1 cellular context compared by ENCODE assay signal in genomic region chr6:39298061-39298460, GRCh38.
TF ChIP-seq lines count a peak whose summit lies in the region.

No MANE protein-coding gene starts in this region.

TF ChIP-seq in liver, 16 proteins besides CTCF, POLR2A, EP300 and RAD21 (continued from another document):
- TF ChIP-seq, protein P1, sequence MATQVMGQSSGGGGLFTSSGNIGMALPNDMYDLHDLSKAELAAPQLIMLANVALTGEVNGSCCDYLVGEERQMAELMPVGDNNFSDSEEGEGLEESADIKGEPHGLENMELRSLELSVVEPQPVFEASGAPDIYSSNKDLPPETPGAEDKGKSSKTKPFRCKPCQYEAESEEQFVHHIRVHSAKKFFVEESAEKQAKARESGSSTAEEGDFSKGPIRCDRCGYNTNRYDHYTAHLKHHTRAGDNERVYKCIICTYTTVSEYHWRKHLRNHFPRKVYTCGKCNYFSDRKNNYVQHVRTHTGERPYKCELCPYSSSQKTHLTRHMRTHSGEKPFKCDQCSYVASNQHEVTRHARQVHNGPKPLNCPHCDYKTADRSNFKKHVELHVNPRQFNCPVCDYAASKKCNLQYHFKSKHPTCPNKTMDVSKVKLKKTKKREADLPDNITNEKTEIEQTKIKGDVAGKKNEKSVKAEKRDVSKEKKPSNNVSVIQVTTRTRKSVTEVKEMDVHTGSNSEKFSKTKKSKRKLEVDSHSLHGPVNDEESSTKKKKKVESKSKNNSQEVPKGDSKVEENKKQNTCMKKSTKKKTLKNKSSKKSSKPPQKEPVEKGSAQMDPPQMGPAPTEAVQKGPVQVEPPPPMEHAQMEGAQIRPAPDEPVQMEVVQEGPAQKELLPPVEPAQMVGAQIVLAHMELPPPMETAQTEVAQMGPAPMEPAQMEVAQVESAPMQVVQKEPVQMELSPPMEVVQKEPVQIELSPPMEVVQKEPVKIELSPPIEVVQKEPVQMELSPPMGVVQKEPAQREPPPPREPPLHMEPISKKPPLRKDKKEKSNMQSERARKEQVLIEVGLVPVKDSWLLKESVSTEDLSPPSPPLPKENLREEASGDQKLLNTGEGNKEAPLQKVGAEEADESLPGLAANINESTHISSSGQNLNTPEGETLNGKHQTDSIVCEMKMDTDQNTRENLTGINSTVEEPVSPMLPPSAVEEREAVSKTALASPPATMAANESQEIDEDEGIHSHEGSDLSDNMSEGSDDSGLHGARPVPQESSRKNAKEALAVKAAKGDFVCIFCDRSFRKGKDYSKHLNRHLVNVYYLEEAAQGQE (IDR thresholded peaks at IDR 0.05): peak; percentile 44
- TF ChIP-seq TAF1 (conservative IDR thresholded peaks at IDR 0.05) (no peak), GABPA (IDR thresholded peaks at IDR 0.05 in 1 of 2, conservative IDR thresholded peaks at IDR 0.05 in 1 of 2) (peak in 1 of 2 donors; percentile 22), FOXA1 (IDR thresholded peaks at IDR 0.05) (peak; percentile 93), NR2F2 (IDR thresholded peaks at IDR 0.05) (peak; percentile 42), YY1 (IDR thresholded peaks at IDR 0.05) (peak; percentile 85), SP1 (IDR thresholded peaks at IDR 0.05) (peak; percentile 91)
- TF ChIP-seq, protein P2, sequence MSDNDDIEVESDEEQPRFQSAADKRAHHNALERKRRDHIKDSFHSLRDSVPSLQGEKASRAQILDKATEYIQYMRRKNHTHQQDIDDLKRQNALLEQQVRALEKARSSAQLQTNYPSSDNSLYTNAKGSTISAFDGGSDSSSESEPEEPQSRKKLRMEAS (IDR thresholded peaks at IDR 0.05): peak; percentile 96
- TF ChIP-seq, protein P3, sequence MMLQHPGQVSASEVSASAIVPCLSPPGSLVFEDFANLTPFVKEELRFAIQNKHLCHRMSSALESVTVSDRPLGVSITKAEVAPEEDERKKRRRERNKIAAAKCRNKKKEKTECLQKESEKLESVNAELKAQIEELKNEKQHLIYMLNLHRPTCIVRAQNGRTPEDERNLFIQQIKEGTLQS (IDR thresholded peaks at IDR 0.05): peak; percentile 69
